Comparison of ENCODE assay signal across 24 cellular contexts in genomic region chr4:181564616-181565015, GRCh38.
A peak's percentile ranks its signal among the peaks of the same experiment; 100 is the strongest.
DNase-seq lines count a peak whose midpoint lies in the region; ATAC-seq, FAIRE-seq and TF ChIP-seq lines count a peak whose summit lies in the region.
"Had no signal": no experiment of that assay in that cellular context is flagged by ENCODE, and none has a peak within 500 bp of the region (broad histone marks: within the 10 kb centered on the region; RNA-seq: fewer than 3 reads in every experiment).

No MANE protein-coding gene starts in this region.

- 56 to 66% methylated on average over 6 of the region's 6 CpGs for WGBS in body of pancreas, 2 donors

- no peak overlapping the region for H3K4me3 Mint-ChIP-seq in astrocyte (ENCODE audit: unreplicated experiment)
- H3K4me3 Mint-ChIP-seq: CD14-positive monocyte; CD4-positive, alpha-beta T cell; CD8-positive, alpha-beta memory T cell had no signal

- H3K9me3 ChIP-seq in astrocyte (ENCODE audit: insufficient read depth, low read depth, low read length) (no peaks in the 10 kb centered on the region), body of pancreas (no peaks in the 10 kb centered on the region)
- H3K9me3 ChIP-seq: A549, BE2C had no signal

- peak overlapping the region; percentile 43 for H3K4me2 ChIP-seq in astrocyte (ENCODE audit: low read length)
- H3K4me2 ChIP-seq: A549; BLaER1 treated with 17β-estradiol and CSF1 and Interleukin-3, amounts not matched to agents 10 nM and 100 nM had no signal

- H3K27ac Mint-ChIP-seq in astrocyte (ENCODE audit: unreplicated experiment): no peak overlapping the region
- H3K27ac Mint-ChIP-seq: CD14-positive monocyte; CD4-positive, alpha-beta T cell; CD8-positive, alpha-beta memory T cell had no signal

- no peaks in the 10 kb centered on the region for H3K27me3 Mint-ChIP-seq in astrocyte (ENCODE audit: low read depth, unreplicated experiment)
- H3K27me3 Mint-ChIP-seq: CD4-positive, alpha-beta T cell; CD8-positive, alpha-beta memory T cell had no signal

- H3K9ac ChIP-seq in astrocyte (ENCODE audit: low read length): no peak overlapping the region
- H3K9ac ChIP-seq: BLaER1 treated with 17β-estradiol and CSF1 and Interleukin-3, amounts not matched to agents 10 nM and 100 nM had no signal

- H4K20me1 ChIP-seq in astrocyte (ENCODE audit: insufficient read depth, low read length): no peaks in the 10 kb centered on the region
- H4K20me1 ChIP-seq: BLaER1 treated with 17β-estradiol and CSF1 and Interleukin-3, amounts not matched to agents 10 nM and 100 nM had no signal

- DNase-seq in ELR (ENCODE audit: low read depth) (peak; percentile 19), astrocyte (ENCODE audit: low read depth) (peak; percentile 77), epithelial cell of esophagus (ENCODE audit: low read depth) (peak; percentile 19), body of pancreas (no peak), NCI-H2196 (lab: John Stamatoyannopoulos, UW; ENCODE audit: unreplicated experiment) (no peak), occipital lobe (lab: John Stamatoyannopoulos, UW) (no peak)
- DNase-seq: 8988T; ACHN; AML-193; BE2C; Calu3; CD4-positive, alpha-beta T cell; CD8-positive, alpha-beta memory T cell; COR-L47; DMS53; DMS79 treated with DMSO at 0.1 percent for 48 hours; GOT3; H7; HCEC 1CT had no signal

- no peak for TF ChIP-seq POLR2A in body of pancreas (IDR thresholded peaks at IDR 0.05)

- H3K4me1 Mint-ChIP-seq in astrocyte (ENCODE audit: low read depth, unreplicated experiment): peaks cover 4% of the 10 kb centered on the region
- H3K4me1 Mint-ChIP-seq: CD14-positive monocyte; CD8-positive, alpha-beta memory T cell had no signal

- peak overlapping the region; percentile 0 for H2AFZ ChIP-seq in astrocyte (ENCODE audit: low read depth, low read length)

- ATAC-seq in body of pancreas: no peak
- ATAC-seq: A549 had no signal

- no peaks in the 10 kb centered on the region for H3K79me2 ChIP-seq in astrocyte (ENCODE audit: insufficient read depth, low read length)

- H3K9me3 Mint-ChIP-seq in astrocyte (ENCODE audit: unreplicated experiment): peaks cover under 1% of the 10 kb centered on the region

- FAIRE-seq in astrocyte (lab: Jason Lieb, UNC): no peak
- FAIRE-seq: A549, G401.6, GM12892 had no signal

- H3K27ac ChIP-seq in astrocyte (ENCODE audit: low read depth, low read length): no peak overlapping the region
- no peak overlapping the region for H3K27ac ChIP-seq in body of pancreas
- H3K27ac ChIP-seq: A549; BLaER1 treated with 17β-estradiol and CSF1 and Interleukin-3, amounts not matched to agents 10 nM and 100 nM had no signal

- H3K4me3 ChIP-seq in astrocyte (ENCODE audit: insufficient read depth, low read depth, low read length): no peak overlapping the region
- no peak overlapping the region for H3K4me3 ChIP-seq in epithelial cell of esophagus (ENCODE audit: low read length)
- no peak overlapping the region for H3K4me3 ChIP-seq in body of pancreas
- H3K4me3 ChIP-seq: A549; BLaER1 treated with 17β-estradiol and CSF1 and Interleukin-3, amounts not matched to agents 10 nM and 100 nM had no signal

- intact Hi-C loops in body of pancreas (cut with DNase I): no loop called here

- no peaks in the 10 kb centered on the region for H3K36me3 ChIP-seq in astrocyte (ENCODE audit: insufficient read depth, low read length)
- H3K36me3 ChIP-seq in body of pancreas (replicated peaks in 1 of 2; ENCODE audit: insufficient read depth in 1 of 2, low read depth in 2 of 2): no peaks in the 10 kb centered on the region
- H3K36me3 ChIP-seq: BE2C; BLaER1 treated with 17β-estradiol and CSF1 and Interleukin-3, amounts not matched to agents 10 nM and 100 nM had no signal

- H3K4me1 ChIP-seq in astrocyte (ENCODE audit: insufficient read depth, low read length) (peaks cover 4% of the 10 kb centered on the region), body of pancreas (no peaks in the 10 kb centered on the region)
- H3K4me1 ChIP-seq: A549; BLaER1 treated with 17β-estradiol and CSF1 and Interleukin-3, amounts not matched to agents 10 nM and 100 nM had no signal

- H3K27me3 ChIP-seq in astrocyte (ENCODE audit: insufficient read depth, low read length) (no peaks in the 10 kb centered on the region), body of pancreas (no peaks in the 10 kb centered on the region)
- H3K27me3 ChIP-seq: BE2C; BLaER1 treated with 17β-estradiol and CSF1 and Interleukin-3, amounts not matched to agents 10 nM and 100 nM had no signal

- TF ChIP-seq CTCF in astrocyte (IDR thresholded peaks at IDR 0.05; ENCODE audit: insufficient read depth, low read depth, low read length) (no peak), epithelial cell of esophagus (IDR thresholded peaks at IDR 0.05; ENCODE audit: insufficient read depth, low read depth, low read length, missing control alignments) (no peak), body of pancreas (IDR thresholded peaks at IDR 0.05) (no peak)

- H3K36me3 Mint-ChIP-seq in astrocyte (ENCODE audit: low read depth, unreplicated experiment): no peaks in the 10 kb centered on the region
- H3K36me3 Mint-ChIP-seq: CD14-positive monocyte; CD8-positive, alpha-beta memory T cell had no signal

Comparison
In these comparisons a context has a peak if more than half of its experiments do, and no peak if none do; other contexts are left out.
1. DNase-seq: peak in ELR (single experiment), astrocyte (single experiment) and epithelial cell of esophagus (single experiment); none in body of pancreas (0 of 4), NCI-H2196 (single experiment) and occipital lobe (single experiment).